ENCODE assay signal across 9 cellular contexts in the genomic region with DNA sequence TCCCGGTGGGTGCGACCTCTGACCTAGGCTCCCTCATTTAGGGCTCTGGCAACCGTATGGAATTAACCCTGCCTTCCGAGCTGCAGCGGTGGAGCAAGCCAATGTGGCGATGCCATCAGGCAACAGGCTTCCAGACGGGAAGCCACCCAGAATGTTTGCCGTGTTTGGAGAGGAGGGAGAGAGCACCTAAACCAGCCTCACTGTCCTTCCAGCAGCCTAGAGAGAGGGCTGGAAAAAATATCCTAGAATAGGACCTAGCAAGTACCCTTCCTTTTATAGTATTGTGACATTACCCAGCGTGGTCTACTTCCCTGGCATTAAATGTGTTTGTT. TPM values are rescaled to one million over a fixed set of nuclear protein-coding genes. Genes with fewer than 3 reads are reported as not detected.
DNase-seq lines count a peak whose midpoint lies in the region; ATAC-seq lines count a peak whose summit lies in the region.
"Had no signal": no experiment of that assay in that cellular context is flagged by ENCODE, and none has a peak within 500 bp of the region (broad histone marks: within the 10 kb centered on the region; RNA-seq: fewer than 3 reads in every experiment).

No MANE protein-coding gene starts in this region.

- peaks cover 30% of the 10 kb centered on the region for H3K4me1 Mint-ChIP-seq in activated T-helper 1 cell treated with anti-CD3 and anti-CD28 coated beads, Interleukin-12 subunit alpha, Interleukin-12 subunit beta, Interleukin-2, Interleukin-4 antibody, amounts not matched to agents 30 ng/mL and 10 ng/mL and 1 ng/mL, durations not matched to agents 14 hours and 24 hours and 36 hours (ENCODE audit: low read depth)

- H3K27ac ChIP-seq in iPS-18a (ENCODE audit: low read length) (no peak overlapping the region), temporal lobe (ENCODE audit: low read depth, low read length) (peak overlapping the region; percentile 6)

- peaks cover 12% of the 10 kb centered on the region for H3K4me1 ChIP-seq in iPS-18a (ENCODE audit: control insufficient read depth, low read depth, low read length)

- H3K9me3 Mint-ChIP-seq in activated T-helper 1 cell treated with anti-CD3 and anti-CD28 coated beads, Interleukin-12 subunit alpha, Interleukin-12 subunit beta, Interleukin-2, Interleukin-4 antibody, amounts not matched to agents 30 ng/mL and 10 ng/mL and 1 ng/mL, durations not matched to agents 14 hours and 24 hours and 36 hours = no peaks in the 10 kb centered on the region

- peak overlapping the region; percentile 72 for H3K4me3 ChIP-seq in iPS-18a (ENCODE audit: low read length)

- peaks cover 23% of the 10 kb centered on the region for H3K27me3 ChIP-seq in iPS-18a (ENCODE audit: control insufficient read depth, insufficient read depth, low read length)

- no peaks in the 10 kb centered on the region for H3K9me3 ChIP-seq in iPS-18a (ENCODE audit: control insufficient read depth, low read depth, low read length)

- H3K9ac ChIP-seq in iPS-18a (ENCODE audit: low read length) = no peak overlapping the region

- ATAC-seq in HG03432 (IDR thresholded peaks at IDR 0.05; ENCODE audit: unreplicated experiment) (no peak), GM21526 (IDR thresholded peaks at IDR 0.05; ENCODE audit: low FRiP score, unreplicated experiment) (no peak)

- H3K4me3 Mint-ChIP-seq in activated T-helper 1 cell treated with anti-CD3 and anti-CD28 coated beads, Interleukin-12 subunit alpha, Interleukin-12 subunit beta, Interleukin-2, Interleukin-4 antibody, amounts not matched to agents 30 ng/mL and 10 ng/mL and 1 ng/mL, durations not matched to agents 14 hours and 24 hours and 36 hours = peak overlapping the region; percentile 81

- no peaks in the 10 kb centered on the region for H3K36me3 Mint-ChIP-seq in activated T-helper 1 cell treated with anti-CD3 and anti-CD28 coated beads, Interleukin-12 subunit alpha, Interleukin-12 subunit beta, Interleukin-2, Interleukin-4 antibody, amounts not matched to agents 30 ng/mL and 10 ng/mL and 1 ng/mL, durations not matched to agents 14 hours and 24 hours and 36 hours (ENCODE audit: low read depth)

- H3K27me3 Mint-ChIP-seq in activated T-helper 1 cell treated with anti-CD3 and anti-CD28 coated beads, Interleukin-12 subunit alpha, Interleukin-12 subunit beta, Interleukin-2, Interleukin-4 antibody, amounts not matched to agents 30 ng/mL and 10 ng/mL and 1 ng/mL, durations not matched to agents 14 hours and 24 hours and 36 hours (ENCODE audit: insufficient read depth) = peaks cover 48% of the 10 kb centered on the region

- no peaks in the 10 kb centered on the region for H3K36me3 ChIP-seq in iPS-18a (ENCODE audit: control insufficient read depth, low read depth, low read length)

- peak; percentile 54 for DNase-seq in SIG-M5 treated with dmso at 0.1 percent for 504 hours (lab: John Stamatoyannopoulos, UW; ENCODE audit: unreplicated experiment)
- no peak for DNase-seq in SIG-M5 (lab: John Stamatoyannopoulos, UW)
- DNase-seq in activated T-helper 1 cell treated with anti-CD3 and anti-CD28 coated beads, Interleukin-12 subunit alpha, Interleukin-12 subunit beta, Interleukin-2, Interleukin-4 antibody, amounts not matched to agents 30 ng/mL and 10 ng/mL and 1 ng/mL, durations not matched to agents 14 hours and 24 hours and 36 hours (ENCODE audit: low spot score) = no peak
- no peak for DNase-seq in stimulated activated CD4-positive, alpha-beta T cell treated with anti-CD3 and anti-CD28 coated beads, Interleukin-15, amount 100 ng/mL, for 24 hours
- DNase-seq: DND-41 had no signal

- H3K27ac Mint-ChIP-seq in activated T-helper 1 cell treated with anti-CD3 and anti-CD28 coated beads, Interleukin-12 subunit alpha, Interleukin-12 subunit beta, Interleukin-2, Interleukin-4 antibody, amounts not matched to agents 30 ng/mL and 10 ng/mL and 1 ng/mL, durations not matched to agents 14 hours and 24 hours and 36 hours = no peak overlapping the region

- intact Hi-C loops in activated T-helper 1 cell treated with anti-CD3 and anti-CD28 coated beads, Interleukin-12 subunit alpha, Interleukin-12 subunit beta, Interleukin-2, Interleukin-4 antibody, amounts not matched to agents 30 ng/mL and 10 ng/mL and 1 ng/mL, durations not matched to agents 14 hours and 24 hours and 36 hours (cut with micrococcal nuclease) = loop anchor here (2.0 to 10.0 kb wide), 6 partner anchors 63 to 1789 kb away; partner anchors contain the start of genes ALG10B and KIF21A

RNA-seq across cellular contexts. Expression of gene SLC2A13, which starts 0.3 kb away (rescaled TPM):
- total RNA-seq in activated T-helper 1 cell treated with anti-CD3 and anti-CD28 coated beads, Interleukin-12 subunit alpha, Interleukin-12 subunit beta, Interleukin-2, Interleukin-4 antibody, amounts not matched to agents 30 ng/mL and 10 ng/mL and 1 ng/mL, durations not matched to agents 14 hours and 24 hours and 36 hours = 2.5 and 2.6 TPM in 2 replicates
- total RNA-seq in temporal lobe = 75.0 TPM

Comparison
In these comparisons a context has a peak if more than half of its experiments do, and no peak if none do; other contexts are left out.
1. RNA of gene SLC2A13, which starts 0.3 kb away (total RNA-seq): 75.0 TPM in temporal lobe (single experiment); 2.5 to 2.6 TPM in activated T-helper 1 cell treated with anti-CD3 and anti-CD28 coated beads, Interleukin-12 subunit alpha, Interleukin-12 subunit beta, Interleukin-2, Interleukin-4 antibody, amounts not matched to agents 30 ng/mL and 10 ng/mL and 1 ng/mL, durations not matched to agents 14 hours and 24 hours and 36 hours; every median in the first group is over 10 times any median in the second.